In the genomic region with DNA sequence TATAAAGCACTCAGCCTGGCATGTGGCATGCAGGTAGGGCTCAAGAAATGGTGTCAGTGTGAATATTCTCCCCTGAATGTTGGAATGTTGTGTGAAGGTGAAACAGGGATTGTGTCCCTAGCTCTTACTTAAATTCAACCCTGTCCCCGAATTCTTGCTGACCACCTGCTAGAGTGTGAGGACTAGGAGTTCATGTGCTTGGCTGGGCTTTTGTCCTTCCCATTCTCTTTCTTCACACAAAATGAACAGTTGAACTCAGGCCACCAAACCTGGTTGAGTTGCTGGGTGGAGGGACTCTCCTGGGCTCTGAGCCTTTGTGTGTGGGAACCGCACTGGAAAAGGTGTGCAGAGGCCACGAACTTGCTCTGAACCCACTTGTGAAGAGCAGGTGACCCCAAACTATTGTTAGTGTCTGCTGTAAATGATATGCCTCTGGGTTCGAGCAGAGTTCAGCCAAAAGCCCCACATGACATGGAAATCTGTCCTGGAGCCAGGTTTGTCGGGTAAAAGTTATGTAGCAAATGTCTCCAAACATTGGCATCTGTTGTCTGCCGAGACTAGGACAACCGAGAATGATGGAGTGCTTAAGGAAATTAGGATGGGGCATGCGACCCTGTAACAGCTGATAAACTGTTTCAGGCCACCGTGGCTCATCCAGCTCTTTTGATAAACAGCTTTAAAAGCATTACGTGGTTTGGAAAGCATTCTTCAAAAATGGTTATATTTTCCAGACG, we compare ENCODE assay signal across 12 cellular contexts.
DNase-seq lines count a peak whose midpoint lies in the region; ATAC-seq, FAIRE-seq and TF ChIP-seq lines count a peak whose summit lies in the region.
"Had no signal": no experiment of that assay in that cellular context is flagged by ENCODE, and none has a peak within 500 bp of the region (broad histone marks: within the 10 kb centered on the region; RNA-seq: fewer than 3 reads in every experiment).

No MANE protein-coding gene starts in this region.

- peaks cover 96% of the 10 kb centered on the region for H3K4me1 Mint-ChIP-seq in activated T-cell treated with anti-CD3 and anti-CD28 coated beads, Interleukin-2, amount 50 U/mL, for 72 hours (ENCODE audit: low read depth)

- H3K9me3 Mint-ChIP-seq in activated T-cell treated with anti-CD3 and anti-CD28 coated beads, Interleukin-2, amount 50 U/mL, for 72 hours: no peaks in the 10 kb centered on the region

- TF ChIP-seq POLR2A in K562 (conservative IDR thresholded peaks at IDR 0.05): no peak
- no peak for TF ChIP-seq POLR2A in GM12891 (IDR thresholded peaks at IDR 0.05; ENCODE audit: low read depth, low read length)

- H3K4ac ChIP-seq in mesenchymal stem cell (ENCODE audit: low read depth in 1 of 2, low read length in 2 of 2): no peak overlapping the region

- peaks cover 36% of the 10 kb centered on the region for H3K36me3 ChIP-seq in K562 (ENCODE audit: control insufficient read depth, insufficient read depth, low read length)
- peaks cover 0 to 4% of the 10 kb centered on the region in 2 experiments for H3K36me3 ChIP-seq in mesenchymal stem cell (ENCODE audit: control insufficient read depth in 1 of 2, insufficient read depth in 2 of 2, low read depth in 1 of 2, low read length in 2 of 2)
- no peaks in the 10 kb centered on the region for H3K36me3 ChIP-seq in urinary bladder (ENCODE audit: insufficient read depth)

- peak overlapping the region; percentile 76 for H3K4me3 Mint-ChIP-seq in activated T-cell treated with anti-CD3 and anti-CD28 coated beads, Interleukin-2, amount 50 U/mL, for 72 hours
- H3K4me3 Mint-ChIP-seq: WTC11 had no signal

- no peak overlapping the region for H3K18ac ChIP-seq in mesenchymal stem cell (ENCODE audit: low read depth in 1 of 2, low read length in 2 of 2)

- FAIRE-seq in K562 (lab: Jason Lieb, UNC) (no peak), GM12891 (lab: Jason Lieb, UNC) (no peak)
- FAIRE-seq: H1 had no signal

- H2AFZ ChIP-seq in K562 (ENCODE audit: low read depth, low read length) (peak overlapping the region; percentile 50), mesenchymal stem cell (ENCODE audit: low read depth, low read length) (no peak overlapping the region)

- DNase-seq in activated T-cell treated with anti-CD3 and anti-CD28 coated beads, Interleukin-2, amount 50 U/mL, for 72 hours: no peak
- DNase-seq in activated T-cell treated with anti-CD3 and anti-CD28 coated beads, Interleukin-2, amount 50 U/mL, for 48 hours: no peak
- DNase-seq in K562 (ENCODE audit: extremely low read depth in 1 of 4, low spot score in 3 of 4) (peak in 1 of 4 experiments; percentile 66), mesenchymal stem cell (no peak), NCI-H187 (lab: John Stamatoyannopoulos, UW) (no peak), pons (ENCODE audit: low spot score) (no peak), GM12891 (ENCODE audit: insufficient read length, low spot score) (no peak)
- DNase-seq: NCI-H510A treated with DMSO at 0.1 percent for 48 hours had no signal

- peaks cover 4% of the 10 kb centered on the region; the same call in 1 of the 2 replicates for H3K9me3 ChIP-seq in K562 (replicated peaks; ENCODE audit: control insufficient read depth, insufficient read depth, low read depth, low read length)
- no peaks in the 10 kb centered on the region for H3K9me3 ChIP-seq in mesenchymal stem cell (ENCODE audit: control insufficient read depth, low read length)

- H3K27me3 Mint-ChIP-seq in activated T-cell treated with anti-CD3 and anti-CD28 coated beads, Interleukin-2, amount 50 U/mL, for 72 hours (ENCODE audit: low read depth): no peaks in the 10 kb centered on the region

- no peak overlapping the region for H3K14ac ChIP-seq in mesenchymal stem cell (ENCODE audit: low read length in 2 of 2)

- TF ChIP-seq CTCF in K562 (IDR thresholded peaks at IDR 0.05 in 2 of 3, conservative IDR thresholded peaks at IDR 0.05 in 1 of 3; ENCODE audit: insufficient read depth in 2 of 3, low read depth in 1 of 3, low read length in 3 of 3): no peak

- POLR2A ChIA-PET in K562 (lab: Yijun Ruan, JAX): interaction anchor here (0.6 to 3.0 kb wide), 6 partner anchors 14 to 130 kb away, joined by 3 to 10 read pairs (median 4); no protein-coding TSS in a partner anchor

- no peaks in the 10 kb centered on the region for H3K9me1 ChIP-seq in K562 (ENCODE audit: control insufficient read depth, insufficient read depth, low read length)

- no peak overlapping the region for H4K8ac ChIP-seq in mesenchymal stem cell (ENCODE audit: low read length)

- H2AK5ac ChIP-seq in mesenchymal stem cell (ENCODE audit: low read length, severe bottlenecking): no peak overlapping the region

- in situ Hi-C loops in K562 (cut with MboI): no loop called here

- no peaks in the 10 kb centered on the region for H3K36me3 Mint-ChIP-seq in activated T-cell treated with anti-CD3 and anti-CD28 coated beads, Interleukin-2, amount 50 U/mL, for 72 hours (ENCODE audit: insufficient read depth in 2 of 2)

- no peak overlapping the region for H4K91ac ChIP-seq in mesenchymal stem cell (ENCODE audit: low read length)

- no peak for TF ChIP-seq RAD21 in K562 (CRISPR knock-in tag; conservative IDR thresholded peaks at IDR 0.05 in 1 of 2, IDR thresholded peaks at IDR 0.05 in 1 of 2)

- H3K4me1 ChIP-seq in K562 (replicated peaks in 1 of 2; ENCODE audit: control insufficient read depth in 2 of 2, insufficient read depth in 2 of 2, low read length in 2 of 2): peaks cover 46 to 85% of the 10 kb centered on the region in 2 experiments
- peaks cover 6% of the 10 kb centered on the region for H3K4me1 ChIP-seq in mesenchymal stem cell (ENCODE audit: control insufficient read depth, insufficient read depth, low read depth, low read length)
- no peaks in the 10 kb centered on the region for H3K4me1 ChIP-seq in urinary bladder (ENCODE audit: insufficient read depth)

- no peak overlapping the region for H2BK15ac ChIP-seq in mesenchymal stem cell (ENCODE audit: low read depth, poor library complexity, severe bottlenecking)

- ATAC-seq in activated T-cell treated with anti-CD3 and anti-CD28 coated beads, Interleukin-2, amount 50 U/mL, for 72 hours (replicated peaks in 1 of 2): no peak
- no peak for ATAC-seq in K562
- ATAC-seq: left colon, WTC11 had no signal

- H3K27ac Mint-ChIP-seq in activated T-cell treated with anti-CD3 and anti-CD28 coated beads, Interleukin-2, amount 50 U/mL, for 72 hours: peak overlapping the region; percentile 92
- H3K27ac Mint-ChIP-seq: WTC11 had no signal

- CTCF ChIA-PET in K562 (lab: Yijun Ruan, JAX; ENCODE audit: low intra/inter-chr PET ratio): no interaction called here

- 36% methylated on average over 11 of the region's 11 CpGs for WGBS in K562 (ENCODE audit: insufficient coverage, low coverage, missing lambda C conversion rate)
- WGBS in mesenchymal stem cell: 81% methylated on average over 11 of the region's 11 CpGs
- WGBS in urinary bladder: 45% methylated on average over 11 of the region's 11 CpGs

- H2BK120ac ChIP-seq in mesenchymal stem cell (ENCODE audit: low read depth, low read length): no peak overlapping the region

- no peak overlapping the region for H3K4me3 ChIP-seq in K562
- no peak overlapping the region for H3K4me3 ChIP-seq in mesenchymal stem cell (ENCODE audit: insufficient read depth in 1 of 2, low read depth in 1 of 2, low read length in 2 of 2)
- no peak overlapping the region for H3K4me3 ChIP-seq in urinary bladder (ENCODE audit: low read depth, low read length)

- no peak; the same call in 1 of the 2 replicates for TF ChIP-seq EP300 in K562 (IDR thresholded peaks at IDR 0.05; ENCODE audit: low read length)

- no TSS peak for BruUV-seq in K562 (replicated peaks; lab: Mats Ljungman, UMichigan)

- H2BK12ac ChIP-seq in mesenchymal stem cell (ENCODE audit: low read length in 2 of 2): no peak overlapping the region

- intact Hi-C loops in K562 (cut with micrococcal nuclease): no loop called here

- H3K27me3 ChIP-seq in K562 (ENCODE audit: control insufficient read depth in 2 of 2, insufficient read depth in 2 of 2, low read length in 2 of 2) (no peaks in the 10 kb centered on the region), mesenchymal stem cell (ENCODE audit: control insufficient read depth in 1 of 2, insufficient read depth in 1 of 2, low read length in 2 of 2) (peaks cover 0 to 8% of the 10 kb centered on the region in 2 experiments)

- peaks cover 5% of the 10 kb centered on the region; the same call in 1 of the 3 replicates for H3K79me2 ChIP-seq in K562 (ENCODE audit: control insufficient read depth, insufficient read depth, low read length)

- H2BK5ac ChIP-seq in mesenchymal stem cell (ENCODE audit: low read depth, low read length, poor library complexity, severe bottlenecking): no peak overlapping the region

- H3K4me2 ChIP-seq in K562 (ENCODE audit: insufficient read depth, low read length) (peak overlapping the region; percentile 38), mesenchymal stem cell (ENCODE audit: low read length, poor library complexity, severe bottlenecking) (no peak overlapping the region)

- H3K9ac ChIP-seq in K562 (ENCODE audit: insufficient read depth in 1 of 2, low read depth in 2 of 2, low read length in 2 of 2): peak overlapping the region; percentile 43 to 54; a peak in 3 of 4 replicates
- H3K9ac ChIP-seq in mesenchymal stem cell (ENCODE audit: low read length): peak overlapping the region; percentile 32

- H3K79me1 ChIP-seq in mesenchymal stem cell (replicated peaks; ENCODE audit: low read length, poor library complexity, severe bottlenecking): no peaks in the 10 kb centered on the region

- H3K27ac ChIP-seq in K562 (ENCODE audit: extremely low read depth, low read depth, low read length) (peak overlapping the region; percentile 92), mesenchymal stem cell (ENCODE audit: low read length, poor library complexity, severe bottlenecking) (no peak overlapping the region), urinary bladder (ENCODE audit: low read depth) (peak overlapping the region; percentile 48)

- H4K20me1 ChIP-seq in K562 (replicated peaks; ENCODE audit: control insufficient read depth, insufficient read depth, low read length): no peaks in the 10 kb centered on the region

- no peak overlapping the region for H3K23ac ChIP-seq in mesenchymal stem cell (ENCODE audit: low read length in 2 of 2)

TF ChIP-seq in K562, 482 proteins besides CTCF, POLR2A, EP300 and RAD21 (continues in another document):
- TF ChIP-seq ZNF263 (CRISPR knock-in tag; IDR thresholded peaks at IDR 0.05; ENCODE audit: borderline replicate concordance) (0 out of 2 replicates have a peak, but pooled peaks have one; percentile 18), CXXC5 (CRISPR knock-in tag; IDR thresholded peaks at IDR 0.05) (peak; percentile 6; the same call in 1 of the 2 replicates), ZNF311 (CRISPR knock-in tag; IDR thresholded peaks at IDR 0.05) (peak; percentile 56), ZBTB17 (CRISPR knock-in tag; IDR thresholded peaks at IDR 0.05) (peak; percentile 37; the same call in 1 of the 2 replicates)

TF ChIP-seq in GM12891, 5 proteins besides CTCF, POLR2A, EP300 and RAD21:
- no peak for TF ChIP-seq SPI1 (IDR thresholded peaks at IDR 0.05; ENCODE audit: low read depth, low read length)
- TF ChIP-seq POLR2AphosphoS5 (IDR thresholded peaks at IDR 0.05; ENCODE audit: low read depth, low read length): no peak
- no peak for TF ChIP-seq TAF1 (IDR thresholded peaks at IDR 0.05; ENCODE audit: low read depth, low read length)
- no peak for TF ChIP-seq POU2F2 (IDR thresholded peaks at IDR 0.05; ENCODE audit: low read depth, low read length)
- TF ChIP-seq PAX5 (IDR thresholded peaks at IDR 0.05; ENCODE audit: insufficient read depth, low read length, severe bottlenecking): no peak
